ENCODE assay signal across 9 cellular contexts in the genomic region with DNA sequence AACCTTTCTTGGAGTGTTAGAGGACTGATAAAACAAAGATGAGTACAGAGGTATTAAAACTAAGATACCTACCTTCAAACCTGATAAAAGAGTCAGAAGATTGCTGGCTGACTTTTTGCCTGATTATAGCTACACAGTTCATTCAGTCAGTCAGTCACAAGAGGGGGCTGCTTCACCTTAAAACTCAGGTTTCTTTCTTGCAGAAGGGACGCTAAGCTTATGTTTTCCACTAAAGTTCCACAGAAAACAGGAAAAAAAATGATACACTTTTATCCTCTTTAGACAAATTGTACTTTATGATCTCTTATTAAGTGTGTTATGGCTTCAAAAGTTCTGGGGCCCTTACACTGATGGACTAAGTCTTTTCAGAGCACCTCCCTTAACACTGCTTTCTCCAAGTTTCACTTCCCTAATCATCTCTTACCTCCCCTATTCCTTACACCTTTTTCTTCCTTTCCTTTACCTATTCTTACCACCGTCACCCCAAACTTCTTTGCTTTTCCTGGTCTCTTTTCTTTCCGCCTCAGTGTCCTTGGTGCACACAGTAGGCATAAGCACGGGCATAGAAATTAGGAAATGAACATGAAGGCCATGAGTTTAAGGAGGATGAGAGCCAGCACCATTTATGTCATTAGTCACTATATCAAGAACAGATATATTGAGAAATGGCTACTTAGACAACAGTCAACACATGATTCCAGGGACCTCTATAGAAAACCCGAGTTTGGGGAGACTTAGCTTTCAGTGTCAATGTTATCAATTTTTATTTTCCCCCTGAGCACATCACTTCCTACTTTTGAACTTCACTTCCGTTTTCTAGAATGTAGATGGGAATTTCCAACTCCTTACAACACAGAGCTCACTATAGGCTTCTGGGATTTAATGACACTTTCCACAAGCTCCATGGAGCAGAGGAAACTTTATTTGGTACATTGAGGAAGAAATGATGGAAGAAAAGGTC.
DNase-seq lines count a peak whose midpoint lies in the region; ATAC-seq, FAIRE-seq and TF ChIP-seq lines count a peak whose summit lies in the region.
"Had no signal": no experiment of that assay in that cellular context is flagged by ENCODE, and none has a peak within 500 bp of the region (broad histone marks: within the 10 kb centered on the region; RNA-seq: fewer than 3 reads in every experiment).

No MANE protein-coding gene starts in this region.

- intact Hi-C loops in GM12878 (cut with micrococcal nuclease; ENCODE audit: unreplicated experiment): no loop called here

- TF ChIP-seq CTCF in GM12872 (IDR thresholded peaks at IDR 0.05; ENCODE audit: insufficient read depth, low read depth, low read length) (0 out of 3 replicates have a peak, but pooled peaks have one; percentile 28), GM12878 (IDR thresholded peaks at IDR 0.05 in 2 of 3, conservative IDR thresholded peaks at IDR 0.05 in 1 of 3; ENCODE audit: control insufficient read depth in 2 of 3, extremely low read depth in 1 of 3, insufficient read depth in 1 of 3, low read depth in 3 of 3, low read length in 3 of 3) (peak in 2 of 3 experiments; percentile 18 to 26; a peak in 2 of 6 replicates), neural crest cell (conservative IDR thresholded peaks at IDR 0.05) (peak; percentile 58)

- H3K4me2 ChIP-seq in GM12878 (ENCODE audit: control insufficient read depth, insufficient read depth): no peak overlapping the region

- no peak overlapping the region for H3K9ac ChIP-seq in GM12878 (ENCODE audit: control insufficient read depth, insufficient read depth, low read length)

- no peaks in the 10 kb centered on the region for H3K9me3 ChIP-seq in GM12878 (replicated peaks; ENCODE audit: control insufficient read depth, insufficient read depth, low read length)

- TF ChIP-seq RAD21 in GM12878 (IDR thresholded peaks at IDR 0.05; ENCODE audit: insufficient read depth, low read depth, low read length): no peak

- POLR2A ChIA-PET in GM12878 (lab: Charles Lee): no interaction called here

- no peaks in the 10 kb centered on the region for H4K20me1 ChIP-seq in GM12878 (ENCODE audit: control insufficient read depth, insufficient read depth)

- no peak overlapping the region for H3K4me3 Mint-ChIP-seq in neural crest cell

- no peaks in the 10 kb centered on the region for H3K9me3 Mint-ChIP-seq in neural crest cell

- H3K27ac Mint-ChIP-seq in neural crest cell (ENCODE audit: unreplicated experiment): no peak overlapping the region

- SMC1A ChIA-PET in GM12878 (lab: Charles Lee; ENCODE audit: uncharacterized antibody, unreplicated experiment): interaction anchor here (0.8 to 2.1 kb wide), 2 partner anchors 78 to 178 kb away, joined by 4 to 6 read pairs; no protein-coding TSS in a partner anchor

- H3K36me3 ChIP-seq in GM12878 (ENCODE audit: control insufficient read depth in 2 of 2, insufficient read depth in 2 of 2, low read length in 1 of 2): no peaks in the 10 kb centered on the region

- WGBS in GM12878 (ENCODE audit: insufficient coverage, insufficient replicate concordance, low lambda C conversion rate, missing lambda C conversion rate): 26% methylated on average over 6 of the region's 6 CpGs

- peak; percentile 6 for DNase-seq in LoVo (ENCODE audit: low spot score)
- DNase-seq in GM12878 (ENCODE audit: low read depth, low spot score): no peak
- DNase-seq in neural crest cell (ENCODE audit: low read depth, low spot score): no peak
- no peak for DNase-seq in GDM1 (lab: John Stamatoyannopoulos, UW)
- no peak for DNase-seq in mucosa of gallbladder (ENCODE audit: low spot score)
- DNase-seq: Right ventricle myocardium superior had no signal

- BruUV-seq in GM12878 (replicated peaks; lab: Mats Ljungman, UMichigan): no TSS peak

- no peaks in the 10 kb centered on the region for H3K4me1 ChIP-seq in GM12878 (ENCODE audit: control insufficient read depth, insufficient read depth, low read length)

- H3K4me1 Mint-ChIP-seq in neural crest cell: no peaks in the 10 kb centered on the region

- no peak for FAIRE-seq in GM12878 (lab: Jason Lieb, UNC)

- H2AFZ ChIP-seq in GM12878 (ENCODE audit: control insufficient read depth, low read depth, low read length): no peak overlapping the region

- RAD21 ChIA-PET in GM12878 (lab: Charles Lee; ENCODE audit: unreplicated experiment): interaction anchor here (0.9 to 1.0 kb wide), 2 partner anchors 10 to 78 kb away, joined by 3 read pairs; no protein-coding TSS in a partner anchor

- H3K27ac ChIP-seq in GM12878 (ENCODE audit: control insufficient read depth, insufficient read depth): no peak overlapping the region

- no peaks in the 10 kb centered on the region for H3K79me2 ChIP-seq in GM12878 (ENCODE audit: control insufficient read depth, insufficient read depth, low read length)

- CTCF ChIA-PET in GM12878 (lab: Yijun Ruan, JAX): interaction anchor here (0.7 to 2.1 kb wide), 8 partner anchors 9 to 99 kb away, joined by 3 to 10 read pairs (median 4); no protein-coding TSS in a partner anchor

- H3K27me3 Mint-ChIP-seq in neural crest cell (ENCODE audit: low read depth): peaks cover 64% of the 10 kb centered on the region

- in situ Hi-C loops in GM12878 (cut with MboI): no loop called here

- peak; percentile 57 for ATAC-seq in GM12878
- no peak for ATAC-seq in HG03045 (IDR thresholded peaks at IDR 0.05; ENCODE audit: unreplicated experiment)
- ATAC-seq in HG02763 (IDR thresholded peaks at IDR 0.05; ENCODE audit: unreplicated experiment): no peak

- TF ChIP-seq POLR2A in GM12878 (IDR thresholded peaks at IDR 0.05; ENCODE audit: low read depth, low read length): no peak

- no peak for TF ChIP-seq EP300 in GM12878 (IDR thresholded peaks at IDR 0.05; ENCODE audit: borderline replicate concordance in 1 of 2, control insufficient read depth in 1 of 2, low read depth in 2 of 2, low read length in 2 of 2)

- no peak overlapping the region for H3K4me3 ChIP-seq in GM12878

- H3K36me3 Mint-ChIP-seq in neural crest cell (ENCODE audit: low read depth): no peaks in the 10 kb centered on the region

- no peaks in the 10 kb centered on the region for H3K27me3 ChIP-seq in GM12878 (replicated peaks in 1 of 2; ENCODE audit: control insufficient read depth in 2 of 2, insufficient read depth in 2 of 2, low read length in 1 of 2)

TF ChIP-seq in GM12878, 131 proteins besides CTCF, POLR2A, EP300 and RAD21:
- TF ChIP-seq, protein P1, sequence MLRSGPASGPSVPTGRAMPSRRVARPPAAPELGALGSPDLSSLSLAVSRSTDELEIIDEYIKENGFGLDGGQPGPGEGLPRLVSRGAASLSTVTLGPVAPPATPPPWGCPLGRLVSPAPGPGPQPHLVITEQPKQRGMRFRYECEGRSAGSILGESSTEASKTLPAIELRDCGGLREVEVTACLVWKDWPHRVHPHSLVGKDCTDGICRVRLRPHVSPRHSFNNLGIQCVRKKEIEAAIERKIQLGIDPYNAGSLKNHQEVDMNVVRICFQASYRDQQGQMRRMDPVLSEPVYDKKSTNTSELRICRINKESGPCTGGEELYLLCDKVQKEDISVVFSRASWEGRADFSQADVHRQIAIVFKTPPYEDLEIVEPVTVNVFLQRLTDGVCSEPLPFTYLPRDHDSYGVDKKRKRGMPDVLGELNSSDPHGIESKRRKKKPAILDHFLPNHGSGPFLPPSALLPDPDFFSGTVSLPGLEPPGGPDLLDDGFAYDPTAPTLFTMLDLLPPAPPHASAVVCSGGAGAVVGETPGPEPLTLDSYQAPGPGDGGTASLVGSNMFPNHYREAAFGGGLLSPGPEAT (IDR thresholded peaks at IDR 0.05; ENCODE audit: low read depth): no peak
- peak in 1 of 2 experiments; percentile 32; a peak in 2 of 4 replicates for TF ChIP-seq IKZF2 (IDR thresholded peaks at IDR 0.05)
- peak; percentile 82 for TF ChIP-seq SPI1 (IDR thresholded peaks at IDR 0.05; ENCODE audit: borderline replicate concordance, insufficient read depth, low read depth, low read length)
- no peak for TF ChIP-seq NFXL1 (IDR thresholded peaks at IDR 0.05; ENCODE audit: borderline replicate concordance)
- no peak for TF ChIP-seq NFYA (IDR thresholded peaks at IDR 0.05; ENCODE audit: borderline replicate concordance, low read depth, low read length)
- TF ChIP-seq E2F8 (IDR thresholded peaks at IDR 0.05; ENCODE audit: low read depth, partially characterized antibody): no peak
